11 cellular contexts compared by ENCODE assay signal in the genomic region with DNA sequence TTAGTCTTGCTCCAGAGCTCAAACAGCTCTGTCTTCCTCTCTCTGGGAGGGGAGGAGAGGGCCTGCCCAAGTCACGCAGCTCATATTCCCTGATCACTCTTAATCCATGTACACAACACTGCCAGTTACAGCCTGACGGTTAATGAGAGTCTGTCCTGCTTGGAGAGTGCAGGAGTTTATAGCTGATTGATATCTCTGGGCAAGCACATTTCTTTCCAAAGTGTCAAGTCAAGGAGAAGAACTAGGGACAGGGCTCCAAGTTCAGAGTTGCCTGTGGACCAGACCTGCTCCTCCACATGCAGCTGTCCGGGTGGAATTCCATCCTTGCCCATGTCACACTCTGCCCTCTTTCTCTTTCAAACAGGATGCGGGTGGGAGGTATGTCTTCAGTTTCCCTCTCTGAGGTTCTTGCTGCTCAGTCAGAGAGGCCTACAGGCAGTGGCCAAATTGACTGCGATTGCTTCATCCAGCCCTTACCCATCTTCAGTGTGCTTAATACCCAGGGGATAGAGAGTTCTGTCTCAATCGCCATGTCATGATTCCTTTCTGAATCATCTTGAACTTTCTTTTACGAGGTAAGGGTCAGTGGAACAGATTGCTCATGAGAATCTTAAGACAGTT. TPM values are rescaled to one million over a fixed set of nuclear protein-coding genes. Genes with fewer than 3 reads are reported as not detected.
DNase-seq lines count a peak whose midpoint lies in the region; TF ChIP-seq lines count a peak whose summit lies in the region.
"Had no signal": no experiment of that assay in that cellular context is flagged by ENCODE, and none has a peak within 500 bp of the region (broad histone marks: within the 10 kb centered on the region; RNA-seq: fewer than 3 reads in every experiment).

No MANE protein-coding gene starts in this region.

- H3K4me1 ChIP-seq in transverse colon = peaks cover 0 to 10% (median 0%) of the 10 kb centered on the region in 4 donors

- H3K4me3 ChIP-seq in transverse colon = no peak overlapping the region

- peak overlapping the region; percentile 48 to 63 (median 56) for H3K27ac ChIP-seq in transverse colon
- H3K27ac ChIP-seq: 22Rv1 had no signal

- no peak for TF ChIP-seq CTCF in transverse colon (IDR thresholded peaks at IDR 0.05)

- 20 to 63% methylated on average over 2 to 7 of the region's 7 CpGs for WGBS in transverse colon (ENCODE audit: low coverage in 1 of 2), 2 donors

- intact Hi-C loops in transverse colon (cut with DNase I; ENCODE audit: low total_unique reads) = loop anchor here (2.0 kb wide), 1 partner anchor 137 kb away; no protein-coding TSS in a partner anchor

- TF ChIP-seq POLR2A in transverse colon (IDR thresholded peaks at IDR 0.05) = no peak

- H3K9me3 ChIP-seq in transverse colon = no peaks in the 10 kb centered on the region

- no peaks in the 10 kb centered on the region for H3K36me3 ChIP-seq in transverse colon

- peak; percentile 12 for TF ChIP-seq EP300 in transverse colon (IDR thresholded peaks at IDR 0.05; ENCODE audit: low read depth)

- in situ Hi-C loops in transverse colon (cut with MboI; ENCODE audit: low pct_ligation_motif_present in 1 of 4, low pct_unique_long_range_greater_than_20kb in 1 of 4, low sequenced_read_pairs in 3 of 4) = loop anchor here in 3 of 4 donors (25.0 kb wide), 2 partner anchors 125 to 275 kb away; no protein-coding TSS in a partner anchor

- peak; percentile 10 for DNase-seq in DMS 273 (lab: John Stamatoyannopoulos, UW; ENCODE audit: unreplicated experiment)
- no peak for DNase-seq in DMS 273 treated with DMSO at 0.1 percent for 48 hours (lab: John Stamatoyannopoulos, UW)
- DNase-seq in amniotic epithelial cell (ENCODE audit: low read depth) = peak; percentile 94
- peak; percentile 92 for DNase-seq in iris pigment epithelial cell (ENCODE audit: low read depth)
- DNase-seq in transverse colon = no peak
- DNase-seq in NCI-H1694 treated with DMSO at 0.1 percent for 48 hours (lab: John Stamatoyannopoulos, UW) = no peak
- DNase-seq in activated gamma-delta T cell treated with Interleukin-2 at 50 U/mL for 16 hours = no peak
- DNase-seq in NCI-H1417 treated with DMSO at 0.1 percent for 48 hours (lab: John Stamatoyannopoulos, UW) = no peak
- DNase-seq: activated T-cell treated with anti-CD3 and anti-CD28 coated beads, Interleukin-2, amount 50 U/mL, for 48 hours; KG1 had no signal

- no peaks in the 10 kb centered on the region for H3K27me3 ChIP-seq in transverse colon

RNA-seq across cellular contexts. Expression of a gene that starts 54.5 kb away (rescaled TPM):
- total RNA-seq in transverse colon = 100 to 1,000 TPM in 3 of 4 donors, 10 to 100 TPM in 1; 79.7 to 174 (median 120) TPM

Comparison
In these comparisons a context has a peak if more than half of its experiments do, and no peak if none do; other contexts are left out.
1. DNase-seq: peak in DMS 273 (single experiment), amniotic epithelial cell (single experiment) and iris pigment epithelial cell (single experiment); none in DMS 273 treated with DMSO at 0.1 percent for 48 hours (single experiment), transverse colon (single experiment), NCI-H1694 treated with DMSO at 0.1 percent for 48 hours (single experiment), activated gamma-delta T cell treated with Interleukin-2 at 50 U/mL for 16 hours (single experiment) and NCI-H1417 treated with DMSO at 0.1 percent for 48 hours (single experiment).